In genomic region chr1:241167121-241167619, GRCh38 we compare ENCODE assay signal across 25 cellular contexts.
DNase-seq lines count a peak whose midpoint lies in the region; ATAC-seq and TF ChIP-seq lines count a peak whose summit lies in the region.
"Had no signal": no experiment of that assay in that cellular context is flagged by ENCODE, and none has a peak within 500 bp of the region (broad histone marks: within the 10 kb centered on the region; RNA-seq: fewer than 3 reads in every experiment).

No MANE protein-coding gene starts in this region.

- no peak for ATAC-seq in GM21786 (IDR thresholded peaks at IDR 0.05; ENCODE audit: unreplicated experiment)
- ATAC-seq: foreskin keratinocyte; heart right ventricle; left colon; stimulated activated naive CD8-positive, alpha-beta T cell treated with anti-CD3 and anti-CD28 coated beads, Interleukin-15, Interleukin-2, amounts not matched to agents 100 U/mL and 50 U/mL, for 24 hours had no signal

- TF ChIP-seq CTCF in VCaP (conservative IDR thresholded peaks at IDR 0.05) = no peak

- DNase-seq in NCI-H2196 (lab: John Stamatoyannopoulos, UW; ENCODE audit: unreplicated experiment) = peak; percentile 51
- DNase-seq in NCI-H2196 treated with DMSO at 0.1 percent for 48 hours (lab: John Stamatoyannopoulos, UW; ENCODE audit: unreplicated experiment) = no peak
- DNase-seq in NCI-H1092 (lab: John Stamatoyannopoulos, UW) = peak; percentile 39
- DNase-seq in NCI-H345 (lab: John Stamatoyannopoulos, UW) = peak; percentile 78
- DNase-seq in T-helper 1 cell = no peak
- no peak for DNase-seq in GDM1 (lab: John Stamatoyannopoulos, UW)
- DNase-seq: activated CD4-positive, alpha-beta T cell treated with anti-CD3 and anti-CD28 coated beads, Interleukin-2, amount 50 U/mL, for 1 hour; activated naive CD4-positive, alpha-beta T cell treated with anti-CD3 and anti-CD28 coated beads, Interleukin-2, amount 50 U/mL, for 16 hours; Caco-2; colonic mucosa; effector memory CD4-positive, alpha-beta T cell; foreskin keratinocyte; heart right ventricle; left colon; RPMI8226; SK-N-SH; stimulated activated CD4-positive, alpha-beta T cell treated with anti-CD3 and anti-CD28 coated beads, Interleukin-15, amount 100 ng/mL, for 24 hours; stimulated activated naive CD8-positive, alpha-beta T cell treated with anti-CD3 and anti-CD28 coated beads, Interleukin-15, Interleukin-2, amounts not matched to agents 100 U/mL and 50 U/mL, for 24 hours; T-helper 2 cell; WERI-Rb-1 had no signal

- peak overlapping the region; percentile 5; the same call in 1 of the 2 replicates for H3K27ac ChIP-seq in VCaP
- H3K27ac ChIP-seq: colonic mucosa, foreskin keratinocyte, heart right ventricle, KMS-11, neutrophil, thoracic aorta, WERI-Rb-1 had no signal

Comparison
In these comparisons a context has a peak if more than half of its experiments do, and no peak if none do; other contexts are left out.
1. DNase-seq: peak in NCI-H2196 (single experiment), NCI-H1092 (single experiment) and NCI-H345 (single experiment); none in NCI-H2196 treated with DMSO at 0.1 percent for 48 hours (single experiment), T-helper 1 cell (0 of 5) and GDM1 (single experiment).